ENCODE assay signal across 1 cellular context in the genomic region with DNA sequence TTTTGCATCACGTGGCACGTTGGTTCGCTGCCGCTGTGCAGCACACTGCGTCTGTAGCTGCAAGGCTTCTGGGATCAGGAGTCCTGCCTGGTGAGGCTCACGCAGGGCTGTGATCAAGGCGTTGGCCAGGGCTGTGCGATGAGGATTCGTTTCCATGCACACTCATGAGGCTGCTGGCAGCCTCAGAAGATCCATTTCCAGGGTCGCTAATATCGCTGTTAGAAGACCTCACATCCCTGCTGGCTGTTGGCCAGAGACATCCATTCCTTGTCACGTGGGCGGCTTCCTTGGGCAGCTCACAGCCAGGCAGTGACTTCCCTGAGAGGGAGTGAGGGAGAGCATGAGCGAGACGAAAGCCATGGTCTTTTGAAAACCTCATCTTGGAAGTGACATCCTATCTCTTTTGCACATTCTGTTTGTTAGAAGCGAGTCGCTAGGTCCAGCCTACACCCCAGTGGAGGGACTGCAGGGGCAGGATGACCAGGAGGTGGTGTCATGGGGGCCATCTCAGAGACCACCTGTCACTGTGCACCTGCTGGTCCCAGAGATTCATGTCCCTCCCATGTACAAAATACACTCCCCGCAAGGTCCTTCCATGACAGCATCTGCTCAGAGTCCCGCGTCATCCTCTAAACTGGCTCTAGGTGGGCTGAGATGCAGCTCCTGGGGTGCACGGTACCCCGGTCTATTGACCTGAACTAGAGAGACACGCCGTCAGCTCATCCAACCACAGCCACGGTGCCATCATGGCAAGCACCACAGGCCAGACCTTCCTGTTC.
A peak's percentile ranks its signal among the peaks of the same experiment; 100 is the strongest.
TF ChIP-seq lines count a peak whose summit lies in the region.

No MANE protein-coding gene starts in this region.

TF ChIP-seq in HEK293, 187 proteins besides CTCF, POLR2A, EP300 and RAD21 (continued from another document):
- TF ChIP-seq ZBTB8A (tag by site-specific recombination; IDR thresholded peaks at IDR 0.05) (no peak), PRDM1 (tag by site-specific recombination; IDR thresholded peaks at IDR 0.05) (no peak), ZBTB7A (tag by site-specific recombination; IDR thresholded peaks at IDR 0.05; ENCODE audit: low read depth) (no peak), REPIN1 (tag by site-specific recombination; IDR thresholded peaks at IDR 0.05; ENCODE audit: low read depth) (no peak), TRIM28 (IDR thresholded peaks at IDR 0.05; ENCODE audit: borderline replicate concordance, low read length) (peak; percentile 61; the same call in 1 of the 2 replicates), ZFHX2 (tag by site-specific recombination; conservative IDR thresholded peaks at IDR 0.05) (peak; percentile 32; the same call in 1 of the 2 replicates)
- TF ChIP-seq, protein P1, sequence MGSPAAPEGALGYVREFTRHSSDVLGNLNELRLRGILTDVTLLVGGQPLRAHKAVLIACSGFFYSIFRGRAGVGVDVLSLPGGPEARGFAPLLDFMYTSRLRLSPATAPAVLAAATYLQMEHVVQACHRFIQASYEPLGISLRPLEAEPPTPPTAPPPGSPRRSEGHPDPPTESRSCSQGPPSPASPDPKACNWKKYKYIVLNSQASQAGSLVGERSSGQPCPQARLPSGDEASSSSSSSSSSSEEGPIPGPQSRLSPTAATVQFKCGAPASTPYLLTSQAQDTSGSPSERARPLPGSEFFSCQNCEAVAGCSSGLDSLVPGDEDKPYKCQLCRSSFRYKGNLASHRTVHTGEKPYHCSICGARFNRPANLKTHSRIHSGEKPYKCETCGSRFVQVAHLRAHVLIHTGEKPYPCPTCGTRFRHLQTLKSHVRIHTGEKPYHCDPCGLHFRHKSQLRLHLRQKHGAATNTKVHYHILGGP (tag by site-specific recombination; IDR thresholded peaks at IDR 0.05) = no peak
TF ChIP-seq in HEK293: peak in this region for 3.
